Comparison of ENCODE assay signal across 8 cellular contexts in genomic region chr2:19363474-19363778, GRCh38. TPM values are rescaled to one million over a fixed set of nuclear protein-coding genes. Genes with fewer than 3 reads are reported as not detected.
DNase-seq lines count a peak whose midpoint lies in the region; ATAC-seq, FAIRE-seq and TF ChIP-seq lines count a peak whose summit lies in the region.

No MANE protein-coding gene starts in this region.

- peaks cover 55 to 63% (median 62%) of the 10 kb centered on the region in 11 experiments for H3K27me3 ChIP-seq in BLaER1 treated with 17β-estradiol and CSF1 and Interleukin-3, amounts not matched to agents 10 nM and 100 nM
- H3K27me3 ChIP-seq in OCI-LY3 (ENCODE audit: low read depth, low read length): peaks cover 27% of the 10 kb centered on the region
- no peaks in the 10 kb centered on the region for H3K27me3 ChIP-seq in osteoblast (ENCODE audit: insufficient read depth, low read length)

- H4K20me1 ChIP-seq in BLaER1 treated with 17β-estradiol and CSF1 and Interleukin-3, amounts not matched to agents 10 nM and 100 nM: peaks cover 0 to 26% (median 0%) of the 10 kb centered on the region in 11 experiments; a peak in 8 of 22 replicates
- H4K20me1 ChIP-seq in OCI-LY3 (ENCODE audit: insufficient read depth, low read length) (no peaks in the 10 kb centered on the region), osteoblast (ENCODE audit: insufficient read depth, low read length) (no peaks in the 10 kb centered on the region)

- peaks cover 0 to 32% (median 12%) of the 10 kb centered on the region in 11 experiments; a peak in 18 of 22 replicates for H3K9me3 ChIP-seq in BLaER1 treated with 17β-estradiol and CSF1 and Interleukin-3, amounts not matched to agents 10 nM and 100 nM (replicated peaks in 1 of 11)
- H3K9me3 ChIP-seq in OCI-LY3 (ENCODE audit: insufficient read depth, low read length) (no peaks in the 10 kb centered on the region), osteoblast (ENCODE audit: low read depth, low read length) (no peaks in the 10 kb centered on the region)

- H3K36me3 ChIP-seq in BLaER1 treated with 17β-estradiol and CSF1 and Interleukin-3, amounts not matched to agents 10 nM and 100 nM: no peaks in the 10 kb centered on the region
- H3K36me3 ChIP-seq in OCI-LY3 (replicated peaks; ENCODE audit: low read depth, low read length) (no peaks in the 10 kb centered on the region), osteoblast (ENCODE audit: insufficient read depth, low read length) (no peaks in the 10 kb centered on the region)

- H3K4me2 ChIP-seq in BLaER1 treated with 17β-estradiol and CSF1 and Interleukin-3, amounts not matched to agents 10 nM and 100 nM: peak overlapping the region; percentile 73 to 89 (median 85)
- peak overlapping the region; percentile 99 for H3K4me2 ChIP-seq in OCI-LY3 (ENCODE audit: low read length)
- H3K4me2 ChIP-seq in osteoblast (ENCODE audit: insufficient read depth, low read length): peak overlapping the region; percentile 98

- TF ChIP-seq POLR2A in GM12892 (IDR thresholded peaks at IDR 0.05; ENCODE audit: low read depth, low read length): no peak

- H3K79me2 ChIP-seq in OCI-LY3 (ENCODE audit: low read length) (no peaks in the 10 kb centered on the region), osteoblast (ENCODE audit: insufficient read depth, low read length) (no peaks in the 10 kb centered on the region)

- peak overlapping the region; percentile 58 to 71 (median 66); a peak in 19 of 20 replicates for H3K4me3 ChIP-seq in BLaER1 treated with 17β-estradiol and CSF1 and Interleukin-3, amounts not matched to agents 10 nM and 100 nM
- H3K4me3 ChIP-seq in OCI-LY3 (ENCODE audit: low read length) (no peak overlapping the region), epithelial cell of proximal tubule (ENCODE audit: low read depth, low read length) (peak overlapping the region; percentile 77), osteoblast (ENCODE audit: insufficient read depth, low read length) (peak overlapping the region; percentile 81)

- no peak for FAIRE-seq in GM12892 (lab: Jason Lieb, UNC)

- H3K27ac ChIP-seq in BLaER1 treated with 17β-estradiol and CSF1 and Interleukin-3, amounts not matched to agents 10 nM and 100 nM: no peak overlapping the region
- H3K27ac ChIP-seq in OCI-LY3 (ENCODE audit: low read length): no peak overlapping the region
- H3K27ac ChIP-seq in osteoblast (ENCODE audit: low read depth, low read length): peak overlapping the region; percentile 61

- no peak for ATAC-seq in GM21526 (IDR thresholded peaks at IDR 0.05; ENCODE audit: low FRiP score, unreplicated experiment)
- ATAC-seq in GM19397 (IDR thresholded peaks at IDR 0.05; ENCODE audit: unreplicated experiment): no peak

- no peak for TF ChIP-seq CTCF in OCI-LY3 (IDR thresholded peaks at IDR 0.05; ENCODE audit: low read depth, low read length)
- no peak for TF ChIP-seq CTCF in epithelial cell of proximal tubule (conservative IDR thresholded peaks at IDR 0.05; ENCODE audit: low read depth, low read length)
- no peak for TF ChIP-seq CTCF in osteoblast (IDR thresholded peaks at IDR 0.05; ENCODE audit: extremely low read depth, low read depth, low read length)

- DNase-seq in epithelial cell of proximal tubule (ENCODE audit: low read depth): no peak
- DNase-seq in osteoblast (ENCODE audit: insufficient read length, low spot score, missing footprints): peak; percentile 69
- DNase-seq in GM12892 (ENCODE audit: insufficient read length): no peak
- no peak for DNase-seq in GM03348 (ENCODE audit: low spot score)

- peak overlapping the region; percentile 95; the same call in 1 of the 2 replicates for H2AFZ ChIP-seq in OCI-LY3 (ENCODE audit: low read depth, low read length)
- peak overlapping the region; percentile 95 for H2AFZ ChIP-seq in osteoblast (ENCODE audit: low read length)

- H3K9ac ChIP-seq in BLaER1 treated with 17β-estradiol and CSF1 and Interleukin-3, amounts not matched to agents 10 nM and 100 nM: peak overlapping the region in 1 of 11 experiments; percentile 47; a peak in 1 of 22 replicates
- no peak overlapping the region for H3K9ac ChIP-seq in OCI-LY3 (ENCODE audit: low read length)

- H3K4me1 ChIP-seq in BLaER1 treated with 17β-estradiol and CSF1 and Interleukin-3, amounts not matched to agents 10 nM and 100 nM: peaks cover 0 to 24% (median 14%) of the 10 kb centered on the region in 10 experiments; a peak in 14 of 20 replicates
- peaks cover 4% of the 10 kb centered on the region; the same call in 1 of the 2 replicates for H3K4me1 ChIP-seq in OCI-LY3 (ENCODE audit: low read length)
- H3K4me1 ChIP-seq in osteoblast (ENCODE audit: insufficient read depth, low read length): peaks cover 16% of the 10 kb centered on the region

RNA-seq across cellular contexts. Expression of gene OSR1, which starts 5.0 kb away (rescaled TPM):
- not detected in 2 replicates for total RNA-seq in epithelial cell of proximal tubule
- total RNA-seq in osteoblast: 15.2 and 20.9 TPM in 2 replicates
- polyA plus RNA-seq in GM12892 (2012; ENCODE audit: missing spikeins): not detected

Comparison
In these comparisons a context has a peak if more than half of its experiments do, and no peak if none do; other contexts are left out.
1. RNA of gene OSR1, which starts 5.0 kb away (total RNA-seq): 15.2 to 20.9 TPM in osteoblast; not detected in epithelial cell of proximal tubule; every median in the first group is over 10 times any median in the second.
2. Peak in every context shown above with its lines, with median percentiles within 50 percentile points of each other: H3K4me2 ChIP-seq.